Comparison of ENCODE assay signal across 18 cellular contexts in genomic region chr13:29105779-29106178, GRCh38.
A peak's percentile ranks its signal among the peaks of the same experiment; 100 is the strongest.
DNase-seq lines count a peak whose midpoint lies in the region; ATAC-seq and TF ChIP-seq lines count a peak whose summit lies in the region.
"Had no signal": no experiment of that assay in that cellular context is flagged by ENCODE, and none has a peak within 500 bp of the region (broad histone marks: within the 10 kb centered on the region; RNA-seq: fewer than 3 reads in every experiment).

No MANE protein-coding gene starts in this region.

- no peaks in the 10 kb centered on the region for H3K36me3 ChIP-seq in mammary epithelial cell (ENCODE audit: insufficient read depth, low read length)
- no peaks in the 10 kb centered on the region for H3K36me3 ChIP-seq in gastrocnemius medialis

- no peak overlapping the region for H3K4me3 Mint-ChIP-seq in WTC11
- H3K4me3 Mint-ChIP-seq: activated naive CD8-positive, alpha-beta T cell had no signal

- H3K9ac ChIP-seq in mammary epithelial cell (ENCODE audit: insufficient read depth, low read length): no peak overlapping the region

- H3K4me3 ChIP-seq in mammary epithelial cell (replicated peaks in 1 of 3; ENCODE audit: insufficient read depth in 1 of 3, low read depth in 2 of 3, low read length in 3 of 3) (no peak overlapping the region), LNCaP clone FGC (ENCODE audit: low read depth, low read length) (no peak overlapping the region), gastrocnemius medialis (no peak overlapping the region)

- TF ChIP-seq CTCF in mammary epithelial cell (conservative IDR thresholded peaks at IDR 0.05 in 1 of 2, IDR thresholded peaks at IDR 0.05 in 1 of 2; ENCODE audit: extremely low read depth in 1 of 2, insufficient read depth in 1 of 2, low read depth in 1 of 2, low read length in 2 of 2) (no peak), LNCaP clone FGC (IDR thresholded peaks at IDR 0.05; ENCODE audit: control insufficient read depth, extremely low read depth, insufficient read depth) (peak; percentile 34), WTC11 (IDR thresholded peaks at IDR 0.05) (peak; percentile 57), gastrocnemius medialis (IDR thresholded peaks at IDR 0.05 in 4 of 5, conservative IDR thresholded peaks at IDR 0.05 in 1 of 5) (no peak)

- DNase-seq in T47D (ENCODE audit: low read depth in 1 of 2, low spot score in 1 of 2) (peak; percentile 22 to 29), mammary epithelial cell (no peak), LNCaP clone FGC (ENCODE audit: low read depth) (no peak), WTC11 (ENCODE audit: low spot score) (peak; percentile 36), LoVo (ENCODE audit: low spot score) (no peak), gastrocnemius medialis (no peak), midbrain (lab: John Stamatoyannopoulos, UW) (no peak)
- DNase-seq: activated CD8-positive, alpha-beta memory T cell treated with anti-CD3 and anti-CD28 coated beads, Interleukin-2, amount 50 U/mL, for 48 hours; Calu3; effector CD4-positive, alpha-beta T cell; HCEC 1CT; mesenchymal stem cell; NCI-H2081 treated with DMSO at 0.1 percent for 48 hours; NCI-H748 treated with DMSO at 0.1 percent for 48 hours; stimulated activated naive CD8-positive, alpha-beta T cell treated with anti-CD3 and anti-CD28 coated beads, Interleukin-15, Interleukin-2, amounts not matched to agents 100 U/mL and 50 U/mL, for 24 hours; SW 1271 had no signal

- no peaks in the 10 kb centered on the region for H4K20me1 ChIP-seq in mammary epithelial cell (ENCODE audit: insufficient read depth, low read length)

- H3K36me3 Mint-ChIP-seq in WTC11: no peaks in the 10 kb centered on the region
- H3K36me3 Mint-ChIP-seq: activated naive CD8-positive, alpha-beta T cell had no signal

- BruUV-seq in mammary epithelial cell (replicated peaks; lab: Mats Ljungman, UMichigan): no TSS peak

- no peaks in the 10 kb centered on the region for H3K9me3 Mint-ChIP-seq in WTC11

- H3K4me1 Mint-ChIP-seq in WTC11: no peaks in the 10 kb centered on the region; the same call in 1 of the 2 replicates

- intact Hi-C loops in mammary epithelial cell (cut with micrococcal nuclease): no loop called here
- intact Hi-C loops in gastrocnemius medialis (cut with DNase I; ENCODE audit: low total_unique reads): no loop called here

- peaks cover 11% of the 10 kb centered on the region for H3K9me3 ChIP-seq in mammary epithelial cell (replicated peaks; ENCODE audit: insufficient read depth, low read length)
- H3K9me3 ChIP-seq in gastrocnemius medialis: no peaks in the 10 kb centered on the region

- H3K27me3 ChIP-seq in mammary epithelial cell (ENCODE audit: insufficient read depth, low read length) (no peaks in the 10 kb centered on the region), gastrocnemius medialis (no peaks in the 10 kb centered on the region)

- no peaks in the 10 kb centered on the region for H3K79me2 ChIP-seq in mammary epithelial cell (ENCODE audit: insufficient read depth, low read length)

- no peaks in the 10 kb centered on the region for H3K27me3 Mint-ChIP-seq in WTC11 (ENCODE audit: low read depth)
- H3K27me3 Mint-ChIP-seq: activated naive CD8-positive, alpha-beta T cell had no signal

- CTCF ChIA-PET in mammary epithelial cell (lab: Charles Lee; ENCODE audit: low non-redundant PET): no interaction called here
- CTCF ChIA-PET in WTC11 (lab: Charles Lee): interaction anchor here (0.6 to 1.5 kb wide), 29 partner anchors 9 to 349 kb away, joined by 3 to 21 read pairs (median 3); no protein-coding TSS in a partner anchor

- H2AFZ ChIP-seq in mammary epithelial cell (ENCODE audit: low read depth, low read length): no peak overlapping the region

- in situ Hi-C loops in T47D (cut with HindIII; ENCODE audit: low pct_unique_long_range_greater_than_20kb, low sequenced_read_pairs) (no loop called here), mammary epithelial cell (cut with MboI; ENCODE audit: low sequenced_read_pairs in 2 of 2) (no loop called here), gastrocnemius medialis (cut with MboI; ENCODE audit: low sequenced_read_pairs in 4 of 4) (no loop called here)

- H3K27ac Mint-ChIP-seq in WTC11: no peak overlapping the region
- H3K27ac Mint-ChIP-seq: activated naive CD8-positive, alpha-beta T cell had no signal

- TF ChIP-seq POLR2A in gastrocnemius medialis (IDR thresholded peaks at IDR 0.05): no peak

- dilution Hi-C loops in mammary epithelial cell (cut with HindIII; ENCODE audit: low sequenced_read_pairs): no loop called here

- 45% methylated on average over 4 of the region's 4 CpGs for WGBS in mammary epithelial cell (ENCODE audit: low coverage, missing lambda C conversion rate)

- H3K4me1 ChIP-seq in mammary epithelial cell (ENCODE audit: insufficient read depth, low read length) (no peaks in the 10 kb centered on the region), gastrocnemius medialis (no peaks in the 10 kb centered on the region)

- peak; percentile 80 for ATAC-seq in WTC11
- ATAC-seq in HG03457 (IDR thresholded peaks at IDR 0.05; ENCODE audit: unreplicated experiment): no peak
- no peak for ATAC-seq in gastrocnemius medialis
- ATAC-seq: stimulated activated naive CD8-positive, alpha-beta T cell treated with anti-CD3 and anti-CD28 coated beads, Interleukin-15, Interleukin-2, amounts not matched to agents 100 U/mL and 50 U/mL, for 24 hours had no signal

- H3K27ac ChIP-seq in mammary epithelial cell (ENCODE audit: insufficient read depth, low read depth, low read length): no peak overlapping the region
- no peak overlapping the region for H3K27ac ChIP-seq in gastrocnemius medialis

- POLR2A ChIA-PET in WTC11 (lab: Charles Lee): interaction anchor here (0.6 to 1.0 kb wide), 2 partner anchors 17 to 153 kb away, joined by 3 read pairs; no protein-coding TSS in a partner anchor

- H3K4me2 ChIP-seq in mammary epithelial cell (ENCODE audit: insufficient read depth, low read depth, low read length): no peak overlapping the region

TF ChIP-seq in WTC11, 78 proteins besides CTCF, POLR2A, EP300 and RAD21:
- TF ChIP-seq TP53 (CRISPR knock-in tag; IDR thresholded peaks at IDR 0.05) (no peak), USF1 (CRISPR knock-in tag; IDR thresholded peaks at IDR 0.05) (no peak), GRHL2 (CRISPR knock-in tag; IDR thresholded peaks at IDR 0.05; ENCODE audit: insufficient replicate concordance, severe bottlenecking) (no peak), JAZF1 (CRISPR knock-in tag; IDR thresholded peaks at IDR 0.05) (no peak), ZNF121 (CRISPR knock-in tag; IDR thresholded peaks at IDR 0.05) (no peak)

Comparison
In these comparisons a context has a peak if more than half of its experiments do, and no peak if none do; other contexts are left out.
1. DNase-seq: peak in T47D (2 of 2) and WTC11 (single experiment); none in mammary epithelial cell (single experiment), LNCaP clone FGC (single experiment), LoVo (single experiment), gastrocnemius medialis (0 of 2) and midbrain (single experiment).
2. CTCF ChIP-seq: peak in LNCaP clone FGC (single experiment) and WTC11 (single experiment); none in mammary epithelial cell (0 of 2) and gastrocnemius medialis (0 of 5).